In genomic region chr3:168095611-168096209, GRCh38 we compare ENCODE assay signal across 8 cellular contexts. TPM values are rescaled to one million over a fixed set of nuclear protein-coding genes. Genes with fewer than 3 reads are reported as not detected.
DNase-seq lines count a peak whose midpoint lies in the region; ATAC-seq and TF ChIP-seq lines count a peak whose summit lies in the region.

GOLIM4 (minus strand) TSS chr3:168095924; CDS start chr3:168095285, 639 bp downstream.

- H3K4me3 Mint-ChIP-seq in CD8-positive, alpha-beta T cell = peak within 1 kb of the TSS; percentile 84

- H3K27ac ChIP-seq in CD8-positive, alpha-beta T cell (ENCODE audit: low read depth, low read length) = no peak within 1 kb of the TSS
- H3K27ac ChIP-seq in effector memory CD4-positive, alpha-beta T cell (ENCODE audit: insufficient read depth, low read length, poor library complexity, severe bottlenecking) = no peak within 1 kb of the TSS
- H3K27ac ChIP-seq in lung (ENCODE audit: low read depth in 1 of 2, low read length in 1 of 2) = peak within 1 kb of the TSS; percentile 91 to 98

- DNase-seq in CD8-positive, alpha-beta T cell = peak; percentile 5 to 55 (median 35)
- DNase-seq in NCI-H524 treated with DMSO at 0.1 percent for 48 hours (lab: John Stamatoyannopoulos, UW) = peak; percentile 94
- DNase-seq in activated CD4-positive, alpha-beta T cell treated with anti-CD3 and anti-CD28 coated beads, Interleukin-2, amount 50 U/mL, for 1 hour = peak; percentile 5
- peak in 1 of 3 donors; percentile 7 for DNase-seq in effector memory CD4-positive, alpha-beta T cell
- peak; percentile 95 for DNase-seq in lung (ENCODE audit: low spot score)
- peak; percentile 31 for DNase-seq in stimulated activated CD8-positive, alpha-beta memory T cell treated with anti-CD3 and anti-CD28 coated beads, Interleukin-12 subunit alpha, Interleukin-12 subunit beta, amount 100 ng/mL, for 24 hours (ENCODE audit: extremely low read depth)

- peak; percentile 69 for ATAC-seq in CD8-positive, alpha-beta T cell
- ATAC-seq in GM19351 (IDR thresholded peaks at IDR 0.05; ENCODE audit: unreplicated experiment) (peak; percentile 74), HG03457 (IDR thresholded peaks at IDR 0.05; ENCODE audit: unreplicated experiment) (peak; percentile 81), lung (ENCODE audit: insufficient read depth, low FRiP score) (peak; percentile 92)

- CTCF ChIA-PET in CD8-positive, alpha-beta T cell (lab: Charles Lee) = no interaction called here

- H3K4me3 ChIP-seq in CD8-positive, alpha-beta T cell (ENCODE audit: low read depth, low read length) = peak within 1 kb of the TSS; percentile 57
- peak within 1 kb of the TSS; percentile 49 for H3K4me3 ChIP-seq in effector memory CD4-positive, alpha-beta T cell (ENCODE audit: insufficient read depth, low read depth, low read length, poor library complexity, severe bottlenecking)
- peak within 1 kb of the TSS; percentile 87 for H3K4me3 ChIP-seq in lung

- no peak for TF ChIP-seq CTCF in CD8-positive, alpha-beta T cell (IDR thresholded peaks at IDR 0.05)
- TF ChIP-seq CTCF in lung (IDR thresholded peaks at IDR 0.05; ENCODE audit: control extremely low read depth, extremely low read depth) = no peak

- no peaks in the 10 kb centered on the region for H3K27me3 ChIP-seq in CD8-positive, alpha-beta T cell (ENCODE audit: insufficient read depth, low read length)
- no peaks in the 10 kb centered on the region for H3K27me3 ChIP-seq in effector memory CD4-positive, alpha-beta T cell (replicated peaks; ENCODE audit: control insufficient read depth, insufficient read depth, low read length, poor library complexity, severe bottlenecking)
- H3K27me3 ChIP-seq in lung (ENCODE audit: control insufficient read depth, insufficient read depth) = no peaks in the 10 kb centered on the region

- 0% methylated on average over 46 to 52 of the region's 52 CpGs for WGBS in lung, 2 donors

- peaks cover 3% of the 10 kb centered on the region for H3K4me1 ChIP-seq in CD8-positive, alpha-beta T cell (ENCODE audit: insufficient read depth, low read length)
- H3K4me1 ChIP-seq in effector memory CD4-positive, alpha-beta T cell (ENCODE audit: control insufficient read depth, insufficient read depth, low read length, poor library complexity, severe bottlenecking) = no peaks in the 10 kb centered on the region
- peaks cover 3 to 19% of the 10 kb centered on the region in 2 donors for H3K4me1 ChIP-seq in lung (ENCODE audit: control insufficient read depth in 2 of 2, insufficient read depth in 2 of 2, low read length in 2 of 2)

- H3K36me3 Mint-ChIP-seq in CD8-positive, alpha-beta T cell = no peaks in the 10 kb centered on the region

- H3K36me3 ChIP-seq in CD8-positive, alpha-beta T cell (ENCODE audit: insufficient read depth, low read length) = no peaks in the 10 kb centered on the region
- H3K36me3 ChIP-seq in effector memory CD4-positive, alpha-beta T cell (ENCODE audit: control insufficient read depth, insufficient read depth, low read length) = no peaks in the 10 kb centered on the region
- H3K36me3 ChIP-seq in lung (ENCODE audit: control insufficient read depth in 2 of 2, insufficient read depth in 2 of 2, low read length in 2 of 2) = no peaks in the 10 kb centered on the region

- H3K9me3 Mint-ChIP-seq in CD8-positive, alpha-beta T cell = no peaks in the 10 kb centered on the region

- POLR2A ChIA-PET in CD8-positive, alpha-beta T cell (lab: Charles Lee) = no interaction called here

- peaks cover 9% of the 10 kb centered on the region for H3K4me1 Mint-ChIP-seq in CD8-positive, alpha-beta T cell (ENCODE audit: low read depth)

- intact Hi-C loops in CD8-positive, alpha-beta T cell (cut with DNase I, micrococcal nuclease) = no loop called here

- H3K27me3 Mint-ChIP-seq in CD8-positive, alpha-beta T cell (ENCODE audit: low read depth) = peaks cover 28% of the 10 kb centered on the region

- no peak within 1 kb of the TSS for H3K27ac Mint-ChIP-seq in CD8-positive, alpha-beta T cell

- H3K9me3 ChIP-seq in CD8-positive, alpha-beta T cell (ENCODE audit: low read length) = no peaks in the 10 kb centered on the region
- H3K9me3 ChIP-seq in effector memory CD4-positive, alpha-beta T cell (ENCODE audit: control insufficient read depth, low read length) = no peaks in the 10 kb centered on the region
- no peaks in the 10 kb centered on the region for H3K9me3 ChIP-seq in lung (ENCODE audit: control insufficient read depth in 2 of 2, insufficient read depth in 1 of 2, low read length in 1 of 2)

RNA-seq across cellular contexts. Expression of gene GOLIM4, which starts in this region (rescaled TPM):
- total RNA-seq in CD8-positive, alpha-beta T cell = under 1 TPM; 0.41 to 0.47 TPM
- total RNA-seq in lung = 10 to 100 TPM; 40.6 to 52.9 TPM
- polyA plus RNA-seq in lung = 10 to 100 TPM; 22.2 to 26.0 TPM

Comparison
In these comparisons a context has a peak if more than half of its experiments do, and no peak if none do; other contexts are left out.
1. RNA of gene GOLIM4 (total RNA-seq): 40.6 to 52.9 TPM in lung; 0.41 to 0.47 TPM in CD8-positive, alpha-beta T cell; every median in the first group is over 10 times any median in the second.
2. Peak in DNase-seq, ATAC-seq and H3K4me3 ChIP-seq in CD8-positive, alpha-beta T cell; RNA of the gene not detected or under 1 TPM.
3. H3K27ac ChIP-seq: peak in lung (2 of 2); none in CD8-positive, alpha-beta T cell (single experiment) and effector memory CD4-positive, alpha-beta T cell (single experiment).
4. Peak in every context shown above with its lines, with median percentiles within 50 percentile points of each other: ATAC-seq and H3K4me3 ChIP-seq.